In genomic region chr12:5715076-5715475, GRCh38 we compare ENCODE assay signal across 16 cellular contexts.
DNase-seq lines count a peak whose midpoint lies in the region; ATAC-seq, FAIRE-seq and TF ChIP-seq lines count a peak whose summit lies in the region.
"Had no signal": no experiment of that assay in that cellular context is flagged by ENCODE, and none has a peak within 500 bp of the region (broad histone marks: within the 10 kb centered on the region; RNA-seq: fewer than 3 reads in every experiment).

No MANE protein-coding gene starts in this region.

- H3K4me3 Mint-ChIP-seq in type B pancreatic cell: no peak overlapping the region

- no peak for ATAC-seq in HG02571 (IDR thresholded peaks at IDR 0.05; ENCODE audit: unreplicated experiment)
- ATAC-seq in HG03159 (IDR thresholded peaks at IDR 0.05; ENCODE audit: unreplicated experiment): no peak
- ATAC-seq: Right ventricle myocardium inferior had no signal

- H3K27me3 Mint-ChIP-seq in type B pancreatic cell: peaks cover 11% of the 10 kb centered on the region

- H3K9me3 Mint-ChIP-seq in type B pancreatic cell: no peaks in the 10 kb centered on the region

- FAIRE-seq in RCC 7860 (lab: Jason Lieb, UNC): peak; percentile 92

- H3K36me3 Mint-ChIP-seq in type B pancreatic cell: no peaks in the 10 kb centered on the region

- no peak for TF ChIP-seq CTCF in type B pancreatic cell (conservative IDR thresholded peaks at IDR 0.05)

- peak overlapping the region; percentile 18 for H3K27ac Mint-ChIP-seq in type B pancreatic cell

- peaks cover 4% of the 10 kb centered on the region for H3K4me1 Mint-ChIP-seq in type B pancreatic cell (ENCODE audit: unreplicated experiment)

- peak; percentile 63 for DNase-seq in RCC 7860 (ENCODE audit: low spot score)
- peak; percentile 52 for DNase-seq in kidney tubule cell (ENCODE audit: low spot score)
- DNase-seq in mucosa of gallbladder (ENCODE audit: low spot score): peak; percentile 24
- DNase-seq in type B pancreatic cell (ENCODE audit: extremely low spot score, unreplicated experiment): no peak
- DNase-seq in NCI-H1048 (lab: John Stamatoyannopoulos, UW): no peak
- DNase-seq: C1 segment of cervical spinal cord, DMS 273 treated with DMSO at 0.1 percent for 48 hours, DND-41, NCI-H146, NCI-H2029 treated with DMSO at 0.1 percent for 48 hours, NCI-H2171 treated with DMSO at 0.1 percent for 48 hours, NCI-H446, NCI-H69 had no signal

Comparison
In these comparisons a context has a peak if more than half of its experiments do, and no peak if none do; other contexts are left out.
1. DNase-seq: peak in RCC 7860 (single experiment), kidney tubule cell (single experiment) and mucosa of gallbladder (single experiment); none in type B pancreatic cell (single experiment) and NCI-H1048 (single experiment).